ENCODE assay signal across 14 cellular contexts in genomic region chr1:181812211-181812610, GRCh38.
DNase-seq lines count a peak whose midpoint lies in the region; TF ChIP-seq lines count a peak whose summit lies in the region.
"Had no signal": no experiment of that assay in that cellular context is flagged by ENCODE, and none has a peak within 500 bp of the region (broad histone marks: within the 10 kb centered on the region; RNA-seq: fewer than 3 reads in every experiment).

No MANE protein-coding gene starts in this region.

- H3K27me3 Mint-ChIP-seq in endothelial cell (ENCODE audit: unreplicated experiment), result no peaks in the 10 kb centered on the region

- no peaks in the 10 kb centered on the region for H3K27me3 ChIP-seq in right atrium auricular region

- no peak overlapping the region for H3K27ac Mint-ChIP-seq in endothelial cell (ENCODE audit: unreplicated experiment)

- H3K27ac ChIP-seq in right atrium auricular region, result no peak overlapping the region
- H3K27ac ChIP-seq: C4-2B had no signal

- H3K36me3 ChIP-seq in right atrium auricular region, result no peaks in the 10 kb centered on the region

- no peaks in the 10 kb centered on the region for H3K9me3 Mint-ChIP-seq in endothelial cell (ENCODE audit: unreplicated experiment)

- H3K9me3 ChIP-seq in right atrium auricular region, result no peaks in the 10 kb centered on the region

- TF ChIP-seq CTCF in right atrium auricular region (IDR thresholded peaks at IDR 0.05) (no peak), endothelial cell (IDR thresholded peaks at IDR 0.05; ENCODE audit: unreplicated experiment) (no peak)

- H3K4me1 Mint-ChIP-seq in endothelial cell (ENCODE audit: unreplicated experiment), result no peaks in the 10 kb centered on the region

- H3K4me3 Mint-ChIP-seq in endothelial cell (ENCODE audit: unreplicated experiment), result no peak overlapping the region

- DNase-seq in NCI-H748 (lab: John Stamatoyannopoulos, UW; ENCODE audit: unreplicated experiment), result peak; percentile 2
- DNase-seq in NCI-H748 treated with DMSO at 0.1 percent for 48 hours (lab: John Stamatoyannopoulos, UW), result no peak
- DNase-seq in NCI-H524 (lab: John Stamatoyannopoulos, UW), result peak; percentile 23 to 69
- DNase-seq in astrocyte of the hippocampus (ENCODE audit: low read depth, low spot score), result peak; percentile 65
- no peak for DNase-seq in NOMO-1 treated with DMSO at 0.1 percent for 48 hours (lab: John Stamatoyannopoulos, UW; ENCODE audit: unreplicated experiment)
- DNase-seq in right atrium auricular region (ENCODE audit: low spot score), result no peak
- no peak for DNase-seq in endothelial cell (ENCODE audit: low spot score)
- DNase-seq: KG1, NCI-H1092 treated with DMSO at 0.1 percent for 48 hours, NCI-H1436 treated with DMSO at 0.1 percent for 48 hours, NCI-H2029 treated with DMSO at 0.1 percent for 48 hours, NCI-H526 treated with DMSO at 0.1 percent for 48 hours, OCI-M1 had no signal

- H3K4me1 ChIP-seq in right atrium auricular region, result no peaks in the 10 kb centered on the region

- no peaks in the 10 kb centered on the region for H3K36me3 Mint-ChIP-seq in endothelial cell (ENCODE audit: low read depth, unreplicated experiment)

- no peak overlapping the region for H3K4me3 ChIP-seq in right atrium auricular region

Comparison
In these comparisons a context has a peak if more than half of its experiments do, and no peak if none do; other contexts are left out.
1. DNase-seq: peak in NCI-H748 (single experiment), NCI-H524 (2 of 2) and astrocyte of the hippocampus (single experiment); none in NCI-H748 treated with DMSO at 0.1 percent for 48 hours (single experiment), NOMO-1 treated with DMSO at 0.1 percent for 48 hours (single experiment), right atrium auricular region (single experiment) and endothelial cell (single experiment).